ENCODE assay signal across 21 cellular contexts in the genomic region with DNA sequence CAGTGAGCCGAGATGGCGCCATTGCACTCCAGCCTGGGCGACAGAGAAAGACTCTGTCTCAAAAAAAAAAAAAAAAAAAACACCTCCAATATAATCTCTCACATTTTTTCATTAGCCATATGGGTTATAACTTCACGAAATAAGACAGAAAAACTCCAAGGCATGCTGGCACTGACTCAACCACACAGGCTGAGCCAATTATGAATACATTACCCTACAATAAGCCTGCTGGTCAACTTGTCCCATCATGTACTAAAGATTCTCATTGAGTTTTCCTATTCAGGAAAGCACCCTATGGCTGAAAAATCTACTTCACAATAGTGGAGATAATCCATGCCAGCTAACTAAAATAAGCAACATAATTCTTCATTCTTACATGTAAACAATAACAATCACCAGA.
"Had no signal": no experiment of that assay in that cellular context is flagged by ENCODE, and none has a peak within 500 bp of the region (broad histone marks: within the 10 kb centered on the region; RNA-seq: fewer than 3 reads in every experiment).

No MANE protein-coding gene starts in this region.

- H3K9me3 Mint-ChIP-seq: activated CD4-positive, alpha-beta T cell treated with anti-CD3 and anti-CD28 coated beads, Interleukin-2, amount 10 ng/mL, durations not matched to agents 24 days and 14 days; activated naive CD4-positive, alpha-beta T cell treated with anti-CD3 and anti-CD28 coated beads, Interleukin-2, amount 50 U/mL, for 24 hours; endodermal cell; immature natural killer cell; naive thymus-derived CD4-positive, alpha-beta T cell had no signal

- H3K4me1 Mint-ChIP-seq: activated CD4-positive, alpha-beta T cell treated with anti-CD3 and anti-CD28 coated beads, Interleukin-2, amount 10 ng/mL, durations not matched to agents 24 days and 14 days; activated naive CD4-positive, alpha-beta T cell treated with anti-CD3 and anti-CD28 coated beads, Interleukin-2, amount 50 U/mL, for 24 hours; endodermal cell; immature natural killer cell; naive thymus-derived CD4-positive, alpha-beta T cell had no signal

- DNase-seq: activated CD4-positive, alpha-beta T cell treated with anti-CD3 and anti-CD28 coated beads, Interleukin-2, amount 10 ng/mL, durations not matched to agents 24 days and 14 days; activated CD8-positive, alpha-beta memory T cell treated with anti-CD3 and anti-CD28 coated beads, Interleukin-2, amount 50 U/mL, for 4 hours; activated effector memory CD4-positive, alpha-beta T cell treated with Interleukin-2 at 50 U/mL for 16 hours; activated T-cell treated with anti-CD3 and anti-CD28 coated beads, Interleukin-2, amount 50 U/mL, for 48 hours; amniotic stem cell; caudate nucleus; dorsolateral prefrontal cortex; endodermal cell; immature natural killer cell; mesenchymal stem cell; naive thymus-derived CD4-positive, alpha-beta T cell; stimulated activated CD4-positive, alpha-beta T cell treated with anti-CD3 and anti-CD28 coated beads, Interleukin-12 subunit alpha, Interleukin-12 subunit beta, amount 100 ng/mL, for 4 hours; stimulated activated CD4-positive, alpha-beta T cell treated with anti-CD3 and anti-CD28 coated beads, Interleukin-1b, Interleukin-23, amount 100 ng/mL, for 48 hours; stimulated activated CD8-positive, alpha-beta memory T cell treated with anti-CD3 and anti-CD28 coated beads, Interleukin-4, amount 100 ng/mL, for 48 hours; stimulated activated naive CD4-positive, alpha-beta T cell; T1000; thyroid gland had no signal

- H3K27ac Mint-ChIP-seq: activated CD4-positive, alpha-beta T cell treated with anti-CD3 and anti-CD28 coated beads, Interleukin-2, amount 10 ng/mL, durations not matched to agents 24 days and 14 days; activated naive CD4-positive, alpha-beta T cell treated with anti-CD3 and anti-CD28 coated beads, Interleukin-2, amount 50 U/mL, for 24 hours; endodermal cell; immature natural killer cell; naive thymus-derived CD4-positive, alpha-beta T cell; neural progenitor cell had no signal

- H3K4me1 ChIP-seq: neural progenitor cell, prostate gland, thyroid gland had no signal

- H3K27me3 ChIP-seq: neural progenitor cell, right atrium auricular region, thyroid gland had no signal

- H3K36me3 ChIP-seq: neural progenitor cell, prostate gland, right atrium auricular region, thyroid gland had no signal

- H3K4me3 Mint-ChIP-seq: activated CD4-positive, alpha-beta T cell treated with anti-CD3 and anti-CD28 coated beads, Interleukin-2, amount 10 ng/mL, durations not matched to agents 24 days and 14 days; activated naive CD4-positive, alpha-beta T cell treated with anti-CD3 and anti-CD28 coated beads, Interleukin-2, amount 50 U/mL, for 24 hours; endodermal cell; immature natural killer cell; naive thymus-derived CD4-positive, alpha-beta T cell; neural progenitor cell had no signal

- H3K36me3 Mint-ChIP-seq: activated naive CD4-positive, alpha-beta T cell treated with anti-CD3 and anti-CD28 coated beads, Interleukin-2, amount 50 U/mL, for 24 hours; immature natural killer cell; naive thymus-derived CD4-positive, alpha-beta T cell; neural progenitor cell had no signal

- ATAC-seq: naive thymus-derived CD4-positive, alpha-beta T cell had no signal

- H3K27ac ChIP-seq: dorsolateral prefrontal cortex, neural progenitor cell, prostate gland, right atrium auricular region, thyroid gland had no signal

- H3K4me3 ChIP-seq: dorsolateral prefrontal cortex, neural progenitor cell, prostate gland, right atrium auricular region, thyroid gland had no signal

- H3K9me3 ChIP-seq: prostate gland, right atrium auricular region, thyroid gland had no signal
